Comparison of ENCODE assay signal across 24 cellular contexts in genomic region chr4:73691759-73692158, GRCh38. TPM values are rescaled to one million over a fixed set of nuclear protein-coding genes. Genes with fewer than 3 reads are reported as not detected.
"Had no signal": no experiment of that assay in that cellular context is flagged by ENCODE, and none has a peak within 500 bp of the region (broad histone marks: within the 10 kb centered on the region; RNA-seq: fewer than 3 reads in every experiment).

No MANE protein-coding gene starts in this region.

- DNase-seq: cortex of kidney; effector memory CD8-positive, alpha-beta T cell; erythroblast; esophagus squamous epithelium; hypothalamus; immature natural killer cell; islet precursor cell; mesenchymal stem cell; mucosa of descending colon; naive B cell; pancreas; right lobe of liver; small intestine; stimulated activated CD4-positive, alpha-beta T cell treated with anti-CD3 and anti-CD28 coated beads, Interleukin-4, amount 100 ng/mL, for 4 hours; stimulated activated naive CD8-positive, alpha-beta T cell treated with anti-CD3 and anti-CD28 coated beads, Interleukin-15, Interleukin-2, amounts not matched to agents 100 U/mL and 50 U/mL, for 24 hours; substantia nigra; testis; upper lobe of left lung had no signal

- ATAC-seq: effector memory CD8-positive, alpha-beta T cell; mucosa of descending colon; natural killer cell treated with Interleukin-12 subunit alpha and Interleukin-12 subunit beta and Interleukin-15 and Interleukin-18, amount 100 ng/mL, for 72 hours; pancreas; right lobe of liver; stimulated activated memory B cell treated with anti-CD40 and anti-IgM and Interleukin-4, amounts not matched to agents 10 μg/mL and 1 μg/mL and 100 μg/mL, for 72 hours; stimulated activated naive CD8-positive, alpha-beta T cell treated with anti-CD3 and anti-CD28 coated beads, Interleukin-15, Interleukin-2, amounts not matched to agents 100 U/mL and 50 U/mL, for 24 hours had no signal

- H3K9me3 ChIP-seq: esophagus squamous epithelium, mucosa of descending colon, neutrophil, pancreas, right lobe of liver, testis, tibial nerve, upper lobe of left lung had no signal

- H3K4me3 Mint-ChIP-seq: effector memory CD8-positive, alpha-beta T cell; immature natural killer cell; mesothelial cell of epicardium; naive B cell; natural killer cell treated with Interleukin-12 subunit alpha and Interleukin-12 subunit beta and Interleukin-15 and Interleukin-18, amount 100 ng/mL, for 72 hours; neural crest cell; stimulated activated memory B cell treated with anti-CD40 and anti-IgM and Interleukin-4, amounts not matched to agents 10 μg/mL and 1 μg/mL and 100 μg/mL, for 72 hours had no signal

- H3K4me1 Mint-ChIP-seq: immature natural killer cell; naive B cell; neural crest cell; stimulated activated memory B cell treated with anti-CD40 and anti-IgM and Interleukin-4, amounts not matched to agents 10 μg/mL and 1 μg/mL and 100 μg/mL, for 72 hours had no signal

- H3K27me3 Mint-ChIP-seq: effector memory CD8-positive, alpha-beta T cell; naive B cell; natural killer cell treated with Interleukin-12 subunit alpha and Interleukin-12 subunit beta and Interleukin-15 and Interleukin-18, amount 100 ng/mL, for 72 hours; stimulated activated memory B cell treated with anti-CD40 and anti-IgM and Interleukin-4, amounts not matched to agents 10 μg/mL and 1 μg/mL and 100 μg/mL, for 72 hours had no signal

- H3K36me3 Mint-ChIP-seq: immature natural killer cell; mesothelial cell of epicardium; natural killer cell treated with Interleukin-12 subunit alpha and Interleukin-12 subunit beta and Interleukin-15 and Interleukin-18, amount 100 ng/mL, for 72 hours; stimulated activated memory B cell treated with anti-CD40 and anti-IgM and Interleukin-4, amounts not matched to agents 10 μg/mL and 1 μg/mL and 100 μg/mL, for 72 hours had no signal

- H3K27ac Mint-ChIP-seq: effector memory CD8-positive, alpha-beta T cell; immature natural killer cell; mesothelial cell of epicardium; naive B cell; natural killer cell treated with Interleukin-12 subunit alpha and Interleukin-12 subunit beta and Interleukin-15 and Interleukin-18, amount 100 ng/mL, for 72 hours; stimulated activated memory B cell treated with anti-CD40 and anti-IgM and Interleukin-4, amounts not matched to agents 10 μg/mL and 1 μg/mL and 100 μg/mL, for 72 hours had no signal

- H3K4me3 ChIP-seq: esophagus squamous epithelium, mucosa of descending colon, pancreas, right lobe of liver, testis, tibial nerve, upper lobe of left lung had no signal

- H3K27ac ChIP-seq: esophagus squamous epithelium, pancreas, right lobe of liver, testis, tibial nerve, upper lobe of left lung had no signal

- H3K4me1 ChIP-seq: esophagus squamous epithelium, pancreas, right lobe of liver, testis, tibial nerve, upper lobe of left lung had no signal

- H3K27me3 ChIP-seq: esophagus squamous epithelium, neutrophil, pancreas, right lobe of liver, testis, tibial nerve, upper lobe of left lung had no signal

- H3K36me3 ChIP-seq: esophagus squamous epithelium, neutrophil, pancreas, right lobe of liver, tibial nerve, upper lobe of left lung had no signal

RNA-seq across cellular contexts. Expression of gene CXCL8, which starts 48.6 kb away (rescaled TPM):
- total RNA-seq: neural crest cell, testis had no signal
